Comparison of ENCODE assay signal across 8 cellular contexts in genomic region chr1:82874041-82874440, GRCh38.
"Had no signal": no experiment of that assay in that cellular context is flagged by ENCODE, and none has a peak within 500 bp of the region (broad histone marks: within the 10 kb centered on the region; RNA-seq: fewer than 3 reads in every experiment).

No MANE protein-coding gene starts in this region.

- H3K4me3 ChIP-seq: GM12878 had no signal

- FAIRE-seq: G401.6, GM12878, GM12891, GM12892, GM18507, GM19239 had no signal

- DNase-seq: GDM1, GF-D8 had no signal

- ATAC-seq: GM12878 had no signal
